ENCODE assay signal across 8 cellular contexts in the genomic region with DNA sequence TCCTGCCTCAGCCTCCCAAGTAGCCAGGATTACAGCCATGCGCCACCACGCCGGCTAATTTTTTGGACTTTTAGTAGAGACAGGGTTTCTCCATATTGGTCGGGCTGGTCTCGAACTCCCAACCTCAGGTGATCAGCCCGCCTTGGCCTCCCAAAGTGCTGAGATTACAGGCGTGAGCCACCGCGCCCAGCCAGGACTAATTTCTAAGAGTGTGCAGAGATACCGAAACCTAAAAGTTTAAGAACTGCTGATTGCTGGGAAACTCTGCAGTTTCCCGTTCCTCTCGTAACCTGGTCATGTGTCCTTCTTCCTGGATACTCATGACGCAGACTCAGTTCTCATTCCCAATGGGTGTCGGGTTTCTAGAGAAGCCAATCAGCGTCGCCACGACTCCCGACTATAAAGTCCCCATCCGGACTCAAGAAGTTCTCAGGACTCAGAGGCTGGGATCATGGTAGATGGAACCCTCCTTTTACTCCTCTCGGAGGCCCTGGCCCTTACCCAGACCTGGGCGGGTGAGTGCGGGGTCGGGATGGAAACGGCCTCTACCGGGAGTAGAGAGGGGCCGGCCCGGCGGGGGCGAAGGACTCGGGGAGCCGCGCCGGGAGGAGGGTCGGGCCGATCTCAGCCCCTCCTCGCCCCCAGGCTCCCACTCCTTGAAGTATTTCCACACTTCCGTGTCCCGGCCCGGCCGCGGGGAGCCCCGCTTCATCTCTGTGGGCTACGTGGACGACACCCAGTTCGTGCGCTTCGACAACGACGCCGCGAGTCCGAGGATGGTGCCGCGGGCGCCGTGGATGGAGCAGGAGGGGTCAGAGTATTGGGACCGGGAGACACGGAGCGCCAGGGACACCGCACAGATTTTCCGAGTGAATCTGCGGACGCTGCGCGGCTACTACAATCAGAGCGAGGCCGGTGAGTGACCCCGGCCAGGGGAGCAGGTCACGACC. TPM values are rescaled to one million over a fixed set of nuclear protein-coding genes. Genes with fewer than 3 reads are reported as not detected.
DNase-seq lines count a peak whose midpoint lies in the region; ATAC-seq lines count a peak whose summit lies in the region.

A gene (plus strand): TSS at position 429 of the 950 bp plus-strand sequence. CDS start 23 bp downstream, at position 452.

- H3K4me2 ChIP-seq in mesenchymal stem cell (ENCODE audit: low read length, poor library complexity, severe bottlenecking), result peak within 1 kb of the TSS; percentile 66

- H2AK5ac ChIP-seq in mesenchymal stem cell (ENCODE audit: low read length, severe bottlenecking), result no peak within 1 kb of the TSS

- H3K4me3 ChIP-seq in CD4-positive, CD25-positive, alpha-beta regulatory T cell (ENCODE audit: low read depth, low read length), result peak within 1 kb of the TSS; percentile 99
- H3K4me3 ChIP-seq in endocrine pancreas (ENCODE audit: control insufficient read depth, insufficient read depth, low read length), result peak within 1 kb of the TSS; percentile 45
- peak within 1 kb of the TSS; percentile 96 to 97 for H3K4me3 ChIP-seq in mesenchymal stem cell (ENCODE audit: insufficient read depth in 1 of 2, low read depth in 1 of 2, low read length in 2 of 2)

- peak within 1 kb of the TSS; percentile 92 for H2BK15ac ChIP-seq in mesenchymal stem cell (ENCODE audit: low read depth, poor library complexity, severe bottlenecking)

- H3K36me3 Mint-ChIP-seq in CD4-positive, CD25-positive, alpha-beta regulatory T cell, result peaks cover 42% of the 10 kb centered on the region

- H3K4me1 ChIP-seq in CD4-positive, CD25-positive, alpha-beta regulatory T cell (ENCODE audit: control insufficient read depth, insufficient read depth, low read length, poor library complexity, severe bottlenecking), result peaks cover 42% of the 10 kb centered on the region
- H3K4me1 ChIP-seq in endocrine pancreas (ENCODE audit: control insufficient read depth, insufficient read depth, low read length), result no peaks in the 10 kb centered on the region
- peaks cover 9% of the 10 kb centered on the region for H3K4me1 ChIP-seq in mesenchymal stem cell (ENCODE audit: control insufficient read depth, insufficient read depth, low read depth, low read length)

- H3K9me3 ChIP-seq in CD4-positive, CD25-positive, alpha-beta regulatory T cell (ENCODE audit: control insufficient read depth in 2 of 2, low read length in 2 of 2), result no peaks in the 10 kb centered on the region
- H3K9me3 ChIP-seq in endocrine pancreas (ENCODE audit: control insufficient read depth, low read length) (no peaks in the 10 kb centered on the region), mesenchymal stem cell (ENCODE audit: control insufficient read depth, low read length) (no peaks in the 10 kb centered on the region)

- peak within 1 kb of the TSS; percentile 81 for H4K91ac ChIP-seq in mesenchymal stem cell (ENCODE audit: low read length)

- peak within 1 kb of the TSS; percentile 38 to 94 for H3K4ac ChIP-seq in mesenchymal stem cell (ENCODE audit: low read depth in 1 of 2, low read length in 2 of 2)

- no peaks in the 10 kb centered on the region for H3K27me3 ChIP-seq in CD4-positive, CD25-positive, alpha-beta regulatory T cell (ENCODE audit: control insufficient read depth, insufficient read depth, low read length)
- H3K27me3 ChIP-seq in endocrine pancreas (ENCODE audit: control insufficient read depth, insufficient read depth, low read length) (no peaks in the 10 kb centered on the region), mesenchymal stem cell (ENCODE audit: control insufficient read depth in 1 of 2, insufficient read depth in 1 of 2, low read length in 2 of 2) (no peaks in the 10 kb centered on the region)

- peaks cover 16 to 67% (median 34%) of the 10 kb centered on the region in 4 donors for H3K4me1 Mint-ChIP-seq in CD4-positive, CD25-positive, alpha-beta regulatory T cell

- peak within 1 kb of the TSS; percentile 55 for H2BK120ac ChIP-seq in mesenchymal stem cell (ENCODE audit: low read depth, low read length)

- DNase-seq in CD4-positive, CD25-positive, alpha-beta regulatory T cell, result peak; percentile 90 to 100 (median 95)
- peak; percentile 79 for DNase-seq in NK-92 treated with Interleukin-12 subunit alpha and Interleukin-12 subunit beta, amount 100 ng/mL, for 24 hours (lab: John Stamatoyannopoulos, UW)
- peak in 2 of 3 experiments; percentile 62 to 66 for DNase-seq in activated CD8-positive, alpha-beta memory T cell treated with anti-CD3 and anti-CD28 coated beads for 48 hours (ENCODE audit: low read depth in 2 of 3, low spot score in 2 of 3)
- peak; percentile 100 for DNase-seq in mesenchymal stem cell
- DNase-seq in stimulated activated CD8-positive, alpha-beta memory T cell treated with anti-CD3 and anti-CD28 coated beads, Interleukin-12 subunit alpha, Interleukin-12 subunit beta, amount 100 ng/mL, for 4 hours (ENCODE audit: low read depth), result peak; percentile 75

- H3K9me3 Mint-ChIP-seq in CD4-positive, CD25-positive, alpha-beta regulatory T cell, result peaks cover 0 to 5% (median 0%) of the 10 kb centered on the region in 7 donors

- 9% methylated on average over 55 of the region's 69 CpGs for WGBS in mesenchymal stem cell

- H2BK5ac ChIP-seq in mesenchymal stem cell (ENCODE audit: low read depth, low read length, poor library complexity, severe bottlenecking), result peak within 1 kb of the TSS; percentile 79

- peak within 1 kb of the TSS; percentile 98 to 99 (median 99) for H3K27ac Mint-ChIP-seq in CD4-positive, CD25-positive, alpha-beta regulatory T cell

- peak within 1 kb of the TSS; percentile 30 to 48 for H2BK12ac ChIP-seq in mesenchymal stem cell (ENCODE audit: low read length in 2 of 2)

- H3K27ac ChIP-seq in CD4-positive, CD25-positive, alpha-beta regulatory T cell (ENCODE audit: insufficient read depth, low read length, poor library complexity, severe bottlenecking), result peak within 1 kb of the TSS; percentile 97
- H3K27ac ChIP-seq in mesenchymal stem cell (ENCODE audit: low read length, poor library complexity, severe bottlenecking), result peak within 1 kb of the TSS; percentile 82

- peaks cover 13% of the 10 kb centered on the region for H3K27me3 Mint-ChIP-seq in CD4-positive, CD25-positive, alpha-beta regulatory T cell

- peak within 1 kb of the TSS; percentile 77 for H2AFZ ChIP-seq in mesenchymal stem cell (ENCODE audit: low read depth, low read length)

- peaks cover 36% of the 10 kb centered on the region for H3K36me3 ChIP-seq in CD4-positive, CD25-positive, alpha-beta regulatory T cell (ENCODE audit: control insufficient read depth, insufficient read depth, low read length)
- H3K36me3 ChIP-seq in endocrine pancreas (ENCODE audit: control insufficient read depth, insufficient read depth, low read length) (no peaks in the 10 kb centered on the region), mesenchymal stem cell (ENCODE audit: control insufficient read depth in 1 of 2, insufficient read depth in 2 of 2, low read depth in 1 of 2, low read length in 2 of 2) (peaks cover 38 to 42% of the 10 kb centered on the region in 2 experiments)

- H3K4me3 Mint-ChIP-seq in CD4-positive, CD25-positive, alpha-beta regulatory T cell, result peak within 1 kb of the TSS; percentile 91 to 100 (median 98)

- H3K18ac ChIP-seq in mesenchymal stem cell (ENCODE audit: low read depth in 1 of 2, low read length in 2 of 2), result peak within 1 kb of the TSS; percentile 85 to 94

- H3K9ac ChIP-seq in endocrine pancreas (ENCODE audit: control insufficient read depth, insufficient read depth, low read length), result peak within 1 kb of the TSS; percentile 88
- H3K9ac ChIP-seq in mesenchymal stem cell (ENCODE audit: low read length), result peak within 1 kb of the TSS; percentile 98

- peak within 1 kb of the TSS; percentile 92 for H4K8ac ChIP-seq in mesenchymal stem cell (ENCODE audit: low read length)

- ATAC-seq in CD4-positive, CD25-positive, alpha-beta regulatory T cell (ENCODE audit: low read depth in 2 of 2), result peak; percentile 80 to 84
- peak; percentile 76 for ATAC-seq in GM19397 (IDR thresholded peaks at IDR 0.05; ENCODE audit: unreplicated experiment)
- peak; percentile 74 for ATAC-seq in HG03575 (IDR thresholded peaks at IDR 0.05; ENCODE audit: extremely low read depth, insufficient number of reproducible peaks, low FRiP score, unreplicated experiment)

- H3K79me1 ChIP-seq in mesenchymal stem cell (replicated peaks; ENCODE audit: low read length, poor library complexity, severe bottlenecking), result peaks cover 20% of the 10 kb centered on the region

- H3K23ac ChIP-seq in mesenchymal stem cell (ENCODE audit: low read length in 2 of 2), result peak within 1 kb of the TSS in 1 of 2 experiments; percentile 96

- H3K14ac ChIP-seq in mesenchymal stem cell (ENCODE audit: low read length in 2 of 2), result peak within 1 kb of the TSS in 1 of 2 experiments; percentile 98

RNA-seq across cellular contexts. Expression of the gene that starts here (rescaled TPM):
- 1,662 TPM for total RNA-seq in CD4-positive, CD25-positive, alpha-beta regulatory T cell
- polyA plus RNA-seq in CD4-positive, CD25-positive, alpha-beta regulatory T cell, result 1,000 to 10,000 TPM; 2,373 to 2,677 (median 2,539) TPM
- polyA plus RNA-seq in mesenchymal stem cell (2013, experiment 1 of 2), result 151 TPM
- polyA plus RNA-seq in mesenchymal stem cell (2013, experiment 2 of 2), result 150 TPM

Comparison
In these comparisons a context has a peak if more than half of its experiments do, and no peak if none do; other contexts are left out.
1. Peak in every context shown above with its lines: DNase-seq, ATAC-seq, H3K4me3 ChIP-seq and H3K27ac ChIP-seq.
2. H3K4me3 ChIP-seq: peak in every context shown above with its lines; median percentile 99 in CD4-positive, CD25-positive, alpha-beta regulatory T cell; 96 in mesenchymal stem cell; 45 in endocrine pancreas.